Comparison of ENCODE assay signal across 24 cellular contexts in genomic region chr3:119329551-119329950, GRCh38. TPM values are rescaled to one million over a fixed set of nuclear protein-coding genes. Genes with fewer than 3 reads are reported as not detected.
A peak's percentile ranks its signal among the peaks of the same experiment; 100 is the strongest.
DNase-seq lines count a peak whose midpoint lies in the region; ATAC-seq, FAIRE-seq and TF ChIP-seq lines count a peak whose summit lies in the region.
"Had no signal": no experiment of that assay in that cellular context is flagged by ENCODE, and none has a peak within 500 bp of the region (broad histone marks: within the 10 kb centered on the region; RNA-seq: fewer than 3 reads in every experiment).

No MANE protein-coding gene starts in this region.

- in situ Hi-C loops in SK-MEL-5 (cut with HindIII; ENCODE audit: low pct_unique_long_range_greater_than_20kb, low sequenced_read_pairs): no loop called here

- H2BK15ac ChIP-seq in H1 (ENCODE audit: low read length) (0 out of 2 replicates have a peak overlapping the region, but pooled peaks have one; percentile 8), mesenchymal stem cell (ENCODE audit: low read depth, poor library complexity, severe bottlenecking) (no peak overlapping the region)

- H2BK20ac ChIP-seq in H1 (ENCODE audit: low read length): no peak overlapping the region

- H3K23ac ChIP-seq in H1 (ENCODE audit: insufficient read length): no peak overlapping the region
- H3K23ac ChIP-seq in mesenchymal stem cell (ENCODE audit: low read length in 2 of 2): no peak overlapping the region

- H3K18ac ChIP-seq in H1 (ENCODE audit: extremely low read depth, low read length) (no peak overlapping the region), mesenchymal stem cell (ENCODE audit: low read depth in 1 of 2, low read length in 2 of 2) (no peak overlapping the region)

- H3K36me3 ChIP-seq in H1 (ENCODE audit: control insufficient read depth in 2 of 4, insufficient read depth in 4 of 4, low read length in 3 of 4) (no peaks in the 10 kb centered on the region), mesenchymal stem cell (ENCODE audit: control insufficient read depth in 1 of 2, insufficient read depth in 2 of 2, low read depth in 1 of 2, low read length in 2 of 2) (peaks cover 2 to 7% of the 10 kb centered on the region in 2 experiments), sigmoid colon (no peaks in the 10 kb centered on the region)
- H3K36me3 ChIP-seq: MG63, uterus had no signal

- H3K4me1 ChIP-seq in H1 (replicated peaks in 1 of 4; ENCODE audit: control insufficient read depth in 3 of 4, insufficient read depth in 4 of 4, low read length in 3 of 4): peaks cover 0 to 7% (median 3%) of the 10 kb centered on the region in 4 experiments; a peak in 4 of 7 replicates
- H3K4me1 ChIP-seq in mesenchymal stem cell (ENCODE audit: control insufficient read depth, insufficient read depth, low read depth, low read length): no peaks in the 10 kb centered on the region
- H3K4me1 ChIP-seq in sigmoid colon: peaks cover 0 to 24% (median 6%) of the 10 kb centered on the region in 4 donors

- H3K56ac ChIP-seq in H1 (replicated peaks; ENCODE audit: insufficient read length, low read depth, low read length): no peak overlapping the region

- no peak for FAIRE-seq in H1 (lab: Jason Lieb, UNC)
- FAIRE-seq: GM18507, HepG2, TTC549 had no signal

- H2AFZ ChIP-seq in H1 (ENCODE audit: low read length) (no peak overlapping the region), mesenchymal stem cell (ENCODE audit: low read depth, low read length) (no peak overlapping the region)

- no peaks in the 10 kb centered on the region for H3K23me2 ChIP-seq in H1 (ENCODE audit: low read depth, low read length)

- H2BK5ac ChIP-seq in H1 (ENCODE audit: low read depth, low read length): no peak overlapping the region
- H2BK5ac ChIP-seq in mesenchymal stem cell (ENCODE audit: low read depth, low read length, poor library complexity, severe bottlenecking): no peak overlapping the region

- ATAC-seq in HG02623 (IDR thresholded peaks at IDR 0.05; ENCODE audit: unreplicated experiment): no peak
- no peak for ATAC-seq in HG03135 (IDR thresholded peaks at IDR 0.05; ENCODE audit: unreplicated experiment)
- ATAC-seq in HG03108 (IDR thresholded peaks at IDR 0.05; ENCODE audit: unreplicated experiment): no peak
- ATAC-seq: heart right ventricle, HepG2 had no signal

- no peak overlapping the region for H4K5ac ChIP-seq in H1 (ENCODE audit: insufficient read length, low read depth, low read length)

- intact Hi-C loops in sigmoid colon (cut with DNase I): no loop called here

- H3K4me3 ChIP-seq in H1 (ENCODE audit: extremely low read depth in 1 of 4, insufficient read depth in 2 of 4, low read depth in 3 of 4, low read length in 4 of 4): no peak overlapping the region
- H3K4me3 ChIP-seq in mesenchymal stem cell (ENCODE audit: insufficient read depth in 1 of 2, low read depth in 1 of 2, low read length in 2 of 2): no peak overlapping the region
- no peak overlapping the region for H3K4me3 ChIP-seq in sigmoid colon
- H3K4me3 ChIP-seq: coronary artery, heart right ventricle, MG63, uterus had no signal

- H3K4ac ChIP-seq in H1 (replicated peaks; ENCODE audit: insufficient read length, low read depth, low read length) (no peak overlapping the region), mesenchymal stem cell (ENCODE audit: low read depth in 1 of 2, low read length in 2 of 2) (no peak overlapping the region)

- H3K4me2 ChIP-seq in H1 (ENCODE audit: insufficient read depth in 1 of 2, low read depth in 2 of 2, low read length in 2 of 2) (no peak overlapping the region), mesenchymal stem cell (ENCODE audit: low read length, poor library complexity, severe bottlenecking) (no peak overlapping the region)

- POLR2A ChIA-PET in H1 (lab: Charles Lee; ENCODE audit: partially characterized antibody): interaction anchor here (1.1 kb wide), 1 partner anchor 20 kb away, joined by 3 read pairs; no protein-coding TSS in a partner anchor

- TF ChIP-seq RAD21 in H1 (IDR thresholded peaks at IDR 0.05 in 1 of 2, conservative IDR thresholded peaks at IDR 0.05 in 1 of 2; ENCODE audit: low read depth in 2 of 2, low read length in 2 of 2): no peak

- H3K9ac ChIP-seq in H1 (replicated peaks in 1 of 4; ENCODE audit: extremely low read depth in 1 of 4, low read depth in 3 of 4, low read length in 3 of 4) (no peak overlapping the region), mesenchymal stem cell (ENCODE audit: low read length) (no peak overlapping the region)

- H2AK5ac ChIP-seq in H1 (ENCODE audit: low read depth, low read length): no peak overlapping the region
- H2AK5ac ChIP-seq in mesenchymal stem cell (ENCODE audit: low read length, severe bottlenecking): no peak overlapping the region

- TF ChIP-seq POLR2A in H1 (IDR thresholded peaks at IDR 0.05; ENCODE audit: control extremely low read depth in 1 of 2, low read depth in 2 of 2, low read length in 2 of 2) (no peak), sigmoid colon (IDR thresholded peaks at IDR 0.05) (no peak)

- no peaks in the 10 kb centered on the region for H3K79me2 ChIP-seq in H1 (ENCODE audit: control insufficient read depth in 1 of 2, insufficient read depth in 2 of 2, low read length in 2 of 2)

- TF ChIP-seq EP300 in H1 (IDR thresholded peaks at IDR 0.05; ENCODE audit: borderline replicate concordance in 1 of 2, low read depth in 2 of 2, low read length in 2 of 2) (no peak), sigmoid colon (IDR thresholded peaks at IDR 0.05) (peak in 2 of 4 donors; percentile 50 to 61)

- H3K79me1 ChIP-seq in H1 (ENCODE audit: low read depth, low read length) (no peaks in the 10 kb centered on the region), mesenchymal stem cell (replicated peaks; ENCODE audit: low read length, poor library complexity, severe bottlenecking) (peaks cover 34% of the 10 kb centered on the region)

- DNase-seq in SK-MEL-5 (ENCODE audit: low read depth, low spot score) (peak; percentile 99), H1 (ENCODE audit: low read depth in 1 of 2, low spot score in 2 of 2) (no peak), mesenchymal stem cell (peak; percentile 72), sigmoid colon (peak; percentile 76), mesenteric fat pad (ENCODE audit: low spot score) (no peak)
- DNase-seq: activated CD4-positive, alpha-beta T cell treated with anti-CD3 and anti-CD28 coated beads, Interleukin-2, amount 10 ng/mL, durations not matched to agents 24 days and 14 days; CD8-positive, alpha-beta memory T cell; DMS79 treated with DMSO at 0.1 percent for 48 hours; GOT3; heart right ventricle; islet precursor cell; MG63; NCI-H1694; NCI-H446; NK-92 treated with Interleukin-12 subunit alpha and Interleukin-12 subunit beta, amount 100 ng/mL, for 24 hours; stimulated activated naive CD4-positive, alpha-beta T cell; uterus had no signal

- no peak overlapping the region for H4K8ac ChIP-seq in H1 (ENCODE audit: extremely low read depth, insufficient read depth, low read length)
- H4K8ac ChIP-seq in mesenchymal stem cell (ENCODE audit: low read length): no peak overlapping the region

- H4K91ac ChIP-seq in H1 (replicated peaks; ENCODE audit: insufficient read length, low read length): no peak overlapping the region
- no peak overlapping the region for H4K91ac ChIP-seq in mesenchymal stem cell (ENCODE audit: low read length)

- H3K9me3 ChIP-seq in H1 (ENCODE audit: insufficient read depth in 2 of 2, low read depth in 1 of 2, low read length in 1 of 2) (no peaks in the 10 kb centered on the region), mesenchymal stem cell (ENCODE audit: control insufficient read depth, low read length) (no peaks in the 10 kb centered on the region), sigmoid colon (no peaks in the 10 kb centered on the region)
- H3K9me3 ChIP-seq: heart right ventricle, MG63, uterus had no signal

- CTCF ChIA-PET in H1 (lab: Charles Lee; ENCODE audit: partially characterized antibody): interaction anchor here (0.7 to 1.1 kb wide), 3 partner anchors 16 to 91 kb away, joined by 3 to 5 read pairs (median 4); no protein-coding TSS in a partner anchor

- H4K20me1 ChIP-seq in H1 (replicated peaks in 1 of 2; ENCODE audit: control insufficient read depth in 1 of 2, insufficient read depth in 2 of 2, low read length in 2 of 2): no peaks in the 10 kb centered on the region

- no peak overlapping the region for H2BK12ac ChIP-seq in H1 (ENCODE audit: low read depth, low read length)
- no peak overlapping the region for H2BK12ac ChIP-seq in mesenchymal stem cell (ENCODE audit: low read length in 2 of 2)

- no peak for TF ChIP-seq CTCF in H1 (IDR thresholded peaks at IDR 0.05; ENCODE audit: control extremely low read depth in 1 of 3, insufficient read depth in 1 of 3, low read depth in 1 of 3, low read length in 3 of 3)
- no peak for TF ChIP-seq CTCF in sigmoid colon (IDR thresholded peaks at IDR 0.05)

- 92% methylated on average over 7 of the region's 7 CpGs; no CpG with 5 or more reads in 1 of the 2 experiments for WGBS in H1 (ENCODE audit: extremely low coverage in 1 of 2, insufficient coverage in 1 of 2, insufficient read length in 1 of 2, insufficient replicate concordance in 2 of 2, low coverage in 1 of 2, low lambda C conversion rate in 2 of 2, missing lambda C conversion rate in 1 of 2), 2 experiments
- 76% methylated on average over 7 of the region's 7 CpGs for WGBS in mesenchymal stem cell
- 83 to 84% methylated on average over 7 of the region's 7 CpGs for WGBS in sigmoid colon, 2 donors

- no peaks in the 10 kb centered on the region for H3K27me3 ChIP-seq in H1 (replicated peaks in 1 of 4; ENCODE audit: control insufficient read depth in 3 of 4, extremely low read depth in 1 of 4, insufficient read depth in 3 of 4, low read length in 3 of 4)
- no peaks in the 10 kb centered on the region for H3K27me3 ChIP-seq in mesenchymal stem cell (ENCODE audit: control insufficient read depth in 1 of 2, insufficient read depth in 1 of 2, low read length in 2 of 2)
- no peaks in the 10 kb centered on the region for H3K27me3 ChIP-seq in sigmoid colon
- H3K27me3 ChIP-seq: heart right ventricle, MG63, uterus had no signal

- no peak overlapping the region for H3K27ac ChIP-seq in H1 (ENCODE audit: low read depth, low read length)
- H3K27ac ChIP-seq in mesenchymal stem cell (ENCODE audit: low read length, poor library complexity, severe bottlenecking): no peak overlapping the region
- peak overlapping the region; percentile 11 to 51 (median 41) for H3K27ac ChIP-seq in sigmoid colon
- H3K27ac ChIP-seq: uterus had no signal

- H3K14ac ChIP-seq in H1 (ENCODE audit: insufficient read length): no peak overlapping the region
- no peak overlapping the region for H3K14ac ChIP-seq in mesenchymal stem cell (ENCODE audit: low read length in 2 of 2)

- H2BK120ac ChIP-seq in H1 (replicated peaks; ENCODE audit: low read depth, low read length) (peak overlapping the region; percentile 13), mesenchymal stem cell (ENCODE audit: low read depth, low read length) (no peak overlapping the region)

RNA-seq across cellular contexts. Expression of gene ARHGAP31, which starts 35.4 kb away (rescaled TPM):
- total RNA-seq in SK-MEL-5 (2014; rRNA removed; shearing (Covaris generic)): 11.4 and 13.9 TPM in 2 replicates
- polyA plus RNA-seq in SK-MEL-5 (2015; cell fraction: cytosol; rRNA removed): 10.9 and 17.9 TPM in 2 replicates
- polyA plus RNA-seq in SK-MEL-5 (2015; cell fraction: nucleus; rRNA removed): 2.4 and 3.4 TPM in 2 replicates
- total RNA-seq in H1 (2021; fragmentation: NEBNext Ultra II Directional; extraction: Animal tissue kit (Norgen Biotek cat#: 25700)): 4.9 and 7.6 TPM in 2 replicates
- polyA plus RNA-seq in H1 (2011; rRNA removed): 1.1 and 2.3 TPM in 2 replicates
- polyA plus RNA-seq in H1 (2011; cell fraction: cytosol; rRNA removed): 1.8 TPM
- 2.4 TPM for polyA plus RNA-seq in H1 (2011; cell fraction: nucleus; rRNA removed)
- polyA plus RNA-seq in H1 (2012, experiment 1 of 2): 1.3 to 2.2 TPM (median 2.0 TPM) in 4 replicates
- 0.96 TPM for polyA plus RNA-seq in H1 (2012, experiment 2 of 2)
- 1.7 TPM for polyA plus RNA-seq in H1 (2013, experiment 1 of 2)
- polyA plus RNA-seq in H1 (2013, experiment 2 of 2): 1.6 TPM
- 4.4 and 8.3 TPM in 2 replicates for polyA minus RNA-seq in H1 (2011; rRNA and poly(A)+ RNA removed)
- polyA minus RNA-seq in H1 (2011; cell fraction: cytosol; rRNA and poly(A)+ RNA removed): 2.6 TPM
- polyA minus RNA-seq in H1 (2011; cell fraction: nucleus; rRNA and poly(A)+ RNA removed): 3.2 TPM
- polyA plus RNA-seq in mesenchymal stem cell (2013, experiment 1 of 2): 6.4 TPM
- polyA plus RNA-seq in mesenchymal stem cell (2013, experiment 2 of 2): 6.3 TPM
- total RNA-seq in sigmoid colon: 10 to 100 TPM; 11.0 to 18.0 (median 12.0) TPM
- 1 to 10 TPM; 3.5 to 5.4 (median 5.2) TPM for polyA plus RNA-seq in sigmoid colon
- 63.4 TPM for total RNA-seq in mesenteric fat pad
- total RNA-seq: HepG2 had no signal
- polyA plus RNA-seq: HepG2 had no signal

Comparison
In these comparisons a context has a peak if more than half of its experiments do, and no peak if none do; other contexts are left out.
1. DNase-seq: peak in SK-MEL-5 (single experiment), mesenchymal stem cell (single experiment) and sigmoid colon (single experiment); none in H1 (0 of 2) and mesenteric fat pad (single experiment).
2. H3K27ac ChIP-seq: peak in sigmoid colon (4 of 4); none in H1 (single experiment) and mesenchymal stem cell (single experiment).